Comparison of ENCODE assay signal across 1 cellular context in the genomic region with DNA sequence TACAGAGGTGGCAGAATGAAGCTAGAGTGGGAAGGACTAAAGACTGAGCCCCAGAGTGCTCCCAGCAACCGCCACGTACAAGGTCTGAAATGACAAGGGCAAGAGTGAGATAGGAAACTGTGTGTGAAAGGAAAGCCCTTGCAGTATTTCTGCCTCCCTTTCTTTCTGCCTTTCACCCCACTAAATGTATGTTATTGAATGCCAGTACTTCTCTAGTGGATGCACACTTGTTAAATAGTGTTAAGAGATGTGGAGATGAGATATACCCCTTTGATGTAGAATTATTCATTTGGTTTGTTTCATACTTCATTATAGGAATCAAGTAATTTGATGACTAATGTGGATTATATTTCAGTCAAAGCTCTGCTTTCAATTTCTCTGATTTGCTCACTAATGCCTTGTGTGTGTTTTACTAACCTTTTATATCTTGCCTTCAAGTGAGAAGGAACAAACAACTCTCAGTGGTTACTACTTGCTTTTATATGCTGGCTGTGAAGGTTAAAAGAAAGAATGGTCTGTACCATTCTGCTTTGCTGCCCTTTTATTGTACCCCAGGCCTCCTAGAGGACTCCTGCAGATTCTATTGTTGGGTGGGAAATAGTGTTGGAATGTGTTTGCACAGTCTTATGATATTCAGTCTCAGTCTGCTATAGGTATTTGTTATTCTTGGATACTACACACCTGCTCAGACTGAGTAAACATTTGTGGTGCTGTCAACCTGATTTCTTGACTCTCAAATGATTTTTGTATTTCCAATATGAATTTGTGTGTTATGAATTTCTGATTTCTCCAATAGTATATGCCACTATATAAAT.
TF ChIP-seq lines count a peak whose summit lies in the region.

No MANE protein-coding gene starts in this region.

TF ChIP-seq in IMR-90, 13 proteins besides CTCF, POLR2A, EP300 and RAD21 (continued from another document):
- TF ChIP-seq CHD1 (IDR thresholded peaks at IDR 0.05; ENCODE audit: low read depth, low read length) (no peak), MAFK (IDR thresholded peaks at IDR 0.05; ENCODE audit: low read depth, low read length) (peak; percentile 31; the same call in 1 of the 2 replicates)
